24 cellular contexts compared by ENCODE assay signal in genomic region chr7:43686991-43687390, GRCh38.
"Had no signal": no experiment of that assay in that cellular context is flagged by ENCODE, and none has a peak within 500 bp of the region (broad histone marks: within the 10 kb centered on the region; RNA-seq: fewer than 3 reads in every experiment).

No MANE protein-coding gene starts in this region.

- H3K27ac Mint-ChIP-seq: mesothelial cell of epicardium; natural killer cell treated with Interleukin-12 subunit alpha and Interleukin-12 subunit beta and Interleukin-15 and Interleukin-18, amount 100 ng/mL, for 72 hours; stimulated activated effector memory CD8-positive, alpha-beta T cell treated with anti-CD3 and anti-CD28 coated beads, Interleukin-12 subunit alpha, Interleukin-12 subunit beta, amount 100 ng/mL, for 72 hours; type B pancreatic cell had no signal

- H3K27me3 ChIP-seq: esophagus muscularis mucosa, gastrocnemius medialis, heart right ventricle, right lobe of liver, suprapubic skin, thyroid gland, uterus had no signal

- ATAC-seq: effector memory CD8-positive, alpha-beta T cell; gastrocnemius medialis; heart right ventricle; left lobe of liver; natural killer cell treated with Interleukin-12 subunit alpha and Interleukin-12 subunit beta and Interleukin-15 and Interleukin-18, amount 100 ng/mL, for 72 hours; psoas muscle; right lobe of liver; stimulated activated effector memory CD8-positive, alpha-beta T cell treated with anti-CD3 and anti-CD28 coated beads, Interleukin-12 subunit alpha, Interleukin-12 subunit beta, amount 100 ng/mL, for 72 hours; stimulated activated naive CD8-positive, alpha-beta T cell treated with anti-CD3 and anti-CD28 coated beads, Interleukin-15, Interleukin-2, amounts not matched to agents 100 U/mL and 50 U/mL, for 24 hours had no signal

- H3K36me3 ChIP-seq: esophagus muscularis mucosa, gastrocnemius medialis, heart right ventricle, right lobe of liver, suprapubic skin, thyroid gland, uterus had no signal

- H3K9me3 Mint-ChIP-seq: effector memory CD8-positive, alpha-beta T cell; natural killer cell treated with Interleukin-12 subunit alpha and Interleukin-12 subunit beta and Interleukin-15 and Interleukin-18, amount 100 ng/mL, for 72 hours; stimulated activated effector memory CD8-positive, alpha-beta T cell treated with anti-CD3 and anti-CD28 coated beads, Interleukin-12 subunit alpha, Interleukin-12 subunit beta, amount 100 ng/mL, for 72 hours had no signal

- H3K9me3 ChIP-seq: esophagus muscularis mucosa, gastrocnemius medialis, heart right ventricle, psoas muscle, right lobe of liver, suprapubic skin, thyroid gland, uterus had no signal

- H3K27me3 Mint-ChIP-seq: effector memory CD8-positive, alpha-beta T cell; natural killer cell treated with Interleukin-12 subunit alpha and Interleukin-12 subunit beta and Interleukin-15 and Interleukin-18, amount 100 ng/mL, for 72 hours; type B pancreatic cell had no signal

- H3K4me1 ChIP-seq: heart right ventricle, right lobe of liver, suprapubic skin, thyroid gland, uterus had no signal

- DNase-seq: effector memory CD8-positive, alpha-beta T cell; gastrocnemius medialis; heart right ventricle; hypothalamus; islet precursor cell; mammary epithelial cell; occipital lobe; psoas muscle; retina; right lobe of liver; stimulated activated CD4-positive, alpha-beta T cell treated with anti-CD3 and anti-CD28 coated beads, Interleukin-4, amount 100 ng/mL, for 1 hour; stimulated activated CD8-positive, alpha-beta memory T cell treated with anti-CD3 and anti-CD28 coated beads, Interleukin-4, amount 100 ng/mL, for 48 hours; stimulated activated naive CD8-positive, alpha-beta T cell treated with anti-CD3 and anti-CD28 coated beads, Interleukin-15, Interleukin-2, amounts not matched to agents 100 U/mL and 50 U/mL, for 24 hours; thyroid gland; uterus had no signal

- H3K27ac ChIP-seq: epithelial cell of prostate, esophagus muscularis mucosa, gastrocnemius medialis, heart right ventricle, parathyroid adenoma, psoas muscle, right lobe of liver, suprapubic skin, thyroid gland, uterus had no signal

- H3K4me1 Mint-ChIP-seq: mesothelial cell of epicardium had no signal

- H3K4me3 Mint-ChIP-seq: effector memory CD8-positive, alpha-beta T cell; mesothelial cell of epicardium; natural killer cell treated with Interleukin-12 subunit alpha and Interleukin-12 subunit beta and Interleukin-15 and Interleukin-18, amount 100 ng/mL, for 72 hours; stimulated activated effector memory CD8-positive, alpha-beta T cell treated with anti-CD3 and anti-CD28 coated beads, Interleukin-12 subunit alpha, Interleukin-12 subunit beta, amount 100 ng/mL, for 72 hours; type B pancreatic cell had no signal

- H3K36me3 Mint-ChIP-seq: stimulated activated effector memory CD8-positive, alpha-beta T cell treated with anti-CD3 and anti-CD28 coated beads, Interleukin-12 subunit alpha, Interleukin-12 subunit beta, amount 100 ng/mL, for 72 hours had no signal

- H3K4me3 ChIP-seq: esophagus muscularis mucosa, gastrocnemius medialis, heart right ventricle, psoas muscle, right lobe of liver, suprapubic skin, thyroid gland, uterus had no signal
